Comparison of ENCODE assay signal across 2 cellular contexts in genomic region chr16:8990445-8990844, GRCh38.
A peak's percentile ranks its signal among the peaks of the same experiment; 100 is the strongest.
TF ChIP-seq lines count a peak whose summit lies in the region.

No MANE protein-coding gene starts in this region.

TF ChIP-seq in HepG2, 621 proteins besides CTCF, POLR2A, EP300 and RAD21 (continues in another document):
- no peak for TF ChIP-seq SMAD9 (CRISPR knock-in tag; IDR thresholded peaks at IDR 0.05)
- TF ChIP-seq ZSCAN29 (CRISPR knock-in tag; conservative IDR thresholded peaks at IDR 0.05) = no peak
- TF ChIP-seq ZNF124 (CRISPR knock-in tag; IDR thresholded peaks at IDR 0.05) = no peak
- peak; percentile 17; the same call in 1 of the 2 replicates for TF ChIP-seq ZNF768 (CRISPR knock-in tag; IDR thresholded peaks at IDR 0.05)
- TF ChIP-seq BCL3 (CRISPR knock-in tag; IDR thresholded peaks at IDR 0.05) = no peak
- no peak for TF ChIP-seq ZNF205 (CRISPR knock-in tag; IDR thresholded peaks at IDR 0.05)
- 0 out of 2 replicates have a peak, but pooled peaks have one; percentile 22 for TF ChIP-seq MTA1 (CRISPR knock-in tag; IDR thresholded peaks at IDR 0.05; ENCODE audit: borderline replicate concordance)
- no peak for TF ChIP-seq ZBTB40 (IDR thresholded peaks at IDR 0.05)
- TF ChIP-seq ZBTB40 (CRISPR knock-in tag; IDR thresholded peaks at IDR 0.05) = no peak
- no peak for TF ChIP-seq MYNN (CRISPR knock-in tag; IDR thresholded peaks at IDR 0.05; ENCODE audit: low read depth)
- no peak for TF ChIP-seq BHLHE40 (IDR thresholded peaks at IDR 0.05; ENCODE audit: low read length)
- no peak for TF ChIP-seq GFI1 (CRISPR knock-in tag; IDR thresholded peaks at IDR 0.05; ENCODE audit: borderline replicate concordance)
- no peak for TF ChIP-seq MAF1 (CRISPR knock-in tag; IDR thresholded peaks at IDR 0.05; ENCODE audit: borderline replicate concordance)
- no peak for TF ChIP-seq TRIM22 (IDR thresholded peaks at IDR 0.05)
- no peak for TF ChIP-seq HNRNPLL (IDR thresholded peaks at IDR 0.05; ENCODE audit: low read depth, low read length, poor library complexity, severe bottlenecking)
- TF ChIP-seq RFX5 (IDR thresholded peaks at IDR 0.05; ENCODE audit: low read depth, low read length) = no peak

TF ChIP-seq in endothelial cell of umbilical vein, 7 proteins besides CTCF, POLR2A, EP300 and RAD21:
- TF ChIP-seq POLR2AphosphoS5 (IDR thresholded peaks at IDR 0.05; ENCODE audit: insufficient read depth, low read depth, low read length) = no peak
- TF ChIP-seq FOS (IDR thresholded peaks at IDR 0.05; ENCODE audit: borderline replicate concordance, insufficient read depth, low read length) = no peak
- no peak for TF ChIP-seq JUN (IDR thresholded peaks at IDR 0.05; ENCODE audit: borderline replicate concordance, insufficient read depth, insufficient read length, low read depth)
- TF ChIP-seq, protein P1, sequence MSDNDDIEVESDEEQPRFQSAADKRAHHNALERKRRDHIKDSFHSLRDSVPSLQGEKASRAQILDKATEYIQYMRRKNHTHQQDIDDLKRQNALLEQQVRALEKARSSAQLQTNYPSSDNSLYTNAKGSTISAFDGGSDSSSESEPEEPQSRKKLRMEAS (IDR thresholded peaks at IDR 0.05; ENCODE audit: insufficient read depth, insufficient read length) = no peak
- TF ChIP-seq GATA2 (IDR thresholded peaks at IDR 0.05; ENCODE audit: insufficient read depth, insufficient read length, low read depth, low read length) = no peak
- no peak for TF ChIP-seq MYC (IDR thresholded peaks at IDR 0.05; ENCODE audit: low read depth, low read length)
- TF ChIP-seq EZH2 (IDR thresholded peaks at IDR 0.05; ENCODE audit: borderline replicate concordance, low read depth, low read length, severe bottlenecking) = no peak
